8 cellular contexts compared by ENCODE assay signal in genomic region chr6:133040025-133040838, GRCh38.
DNase-seq lines count a peak whose midpoint lies in the region; ATAC-seq and TF ChIP-seq lines count a peak whose summit lies in the region.

No MANE protein-coding gene starts in this region.

- H3K27ac Mint-ChIP-seq in stimulated activated memory B cell treated with anti-CD40 and anti-IgM and Interleukin-4, amounts not matched to agents 10 μg/mL and 1 μg/mL and 100 μg/mL, for 72 hours = no peak overlapping the region

- H3K4me1 Mint-ChIP-seq in stimulated activated memory B cell treated with anti-CD40 and anti-IgM and Interleukin-4, amounts not matched to agents 10 μg/mL and 1 μg/mL and 100 μg/mL, for 72 hours = no peaks in the 10 kb centered on the region

- no peaks in the 10 kb centered on the region for H3K27me3 Mint-ChIP-seq in stimulated activated memory B cell treated with anti-CD40 and anti-IgM and Interleukin-4, amounts not matched to agents 10 μg/mL and 1 μg/mL and 100 μg/mL, for 72 hours

- H3K4me1 ChIP-seq in left ventricle myocardium inferior = peaks cover 9% of the 10 kb centered on the region
- no peaks in the 10 kb centered on the region for H3K4me1 ChIP-seq in esophagus squamous epithelium

- in situ Hi-C loops in ACHN (cut with HindIII; ENCODE audit: low pct_ligation_motif_present, low pct_unique_long_range_greater_than_20kb, low sequenced_read_pairs) (no loop called here), GM13976 (cut with MboI; ENCODE audit: low sequenced_read_pairs, unreplicated experiment) (no loop called here), SK-MEL-5 (cut with HindIII; ENCODE audit: low pct_unique_long_range_greater_than_20kb, low sequenced_read_pairs) (no loop called here)

- peak overlapping the region; percentile 47 for H3K27ac ChIP-seq in left ventricle myocardium inferior (replicated peaks)
- no peak overlapping the region for H3K27ac ChIP-seq in esophagus squamous epithelium

- no peak for TF ChIP-seq POLR2A in esophagus squamous epithelium (IDR thresholded peaks at IDR 0.05)

- H3K36me3 ChIP-seq in left ventricle myocardium inferior (no peaks in the 10 kb centered on the region), esophagus squamous epithelium (no peaks in the 10 kb centered on the region)

- H3K9me3 Mint-ChIP-seq in stimulated activated memory B cell treated with anti-CD40 and anti-IgM and Interleukin-4, amounts not matched to agents 10 μg/mL and 1 μg/mL and 100 μg/mL, for 72 hours = no peaks in the 10 kb centered on the region

- H3K27me3 ChIP-seq in left ventricle myocardium inferior (ENCODE audit: low read depth) (no peaks in the 10 kb centered on the region), esophagus squamous epithelium (no peaks in the 10 kb centered on the region)

- DNase-seq in ACHN (peak; percentile 15), GM13976 (ENCODE audit: low spot score) (peak; percentile 11), SK-MEL-5 (ENCODE audit: low read depth, low spot score) (peak; percentile 67), left ventricle myocardium inferior (no peak), GOT3 (lab: John Stamatoyannopoulos, UW) (no peak), esophagus squamous epithelium (lab: John Stamatoyannopoulos, UW) (no peak), NCI-H1436 (lab: John Stamatoyannopoulos, UW) (no peak)

- no peak for ATAC-seq in stimulated activated memory B cell treated with anti-CD40 and anti-IgM and Interleukin-4, amounts not matched to agents 10 μg/mL and 1 μg/mL and 100 μg/mL, for 72 hours

- H3K4me3 ChIP-seq in left ventricle myocardium inferior = no peak overlapping the region
- no peak overlapping the region for H3K4me3 ChIP-seq in esophagus squamous epithelium

- 65 to 85% methylated on average over 3 of the region's 3 CpGs for WGBS in esophagus squamous epithelium, 2 donors

- H3K36me3 Mint-ChIP-seq in stimulated activated memory B cell treated with anti-CD40 and anti-IgM and Interleukin-4, amounts not matched to agents 10 μg/mL and 1 μg/mL and 100 μg/mL, for 72 hours = no peaks in the 10 kb centered on the region

- intact Hi-C loops in left ventricle myocardium inferior (cut with micrococcal nuclease) = no loop called here
- intact Hi-C loops in esophagus squamous epithelium (cut with DNase I) = no loop called here

- H3K9me3 ChIP-seq in left ventricle myocardium inferior (replicated peaks) (no peaks in the 10 kb centered on the region), esophagus squamous epithelium (no peaks in the 10 kb centered on the region)

- H3K4me3 Mint-ChIP-seq in stimulated activated memory B cell treated with anti-CD40 and anti-IgM and Interleukin-4, amounts not matched to agents 10 μg/mL and 1 μg/mL and 100 μg/mL, for 72 hours = no peak overlapping the region

- TF ChIP-seq CTCF in GM13976 (IDR thresholded peaks at IDR 0.05; ENCODE audit: borderline replicate concordance, control extremely low read depth, extremely low read depth, insufficient read depth, missing control alignments) (no peak), left ventricle myocardium inferior (IDR thresholded peaks at IDR 0.05; ENCODE audit: borderline replicate concordance) (peak; percentile 48), esophagus squamous epithelium (IDR thresholded peaks at IDR 0.05) (no peak)

Comparison
In these comparisons a context has a peak if more than half of its experiments do, and no peak if none do; other contexts are left out.
1. DNase-seq: peak in ACHN (single experiment), GM13976 (single experiment) and SK-MEL-5 (single experiment); none in left ventricle myocardium inferior (single experiment), GOT3 (single experiment), esophagus squamous epithelium (single experiment) and NCI-H1436 (single experiment).